In the genomic region with DNA sequence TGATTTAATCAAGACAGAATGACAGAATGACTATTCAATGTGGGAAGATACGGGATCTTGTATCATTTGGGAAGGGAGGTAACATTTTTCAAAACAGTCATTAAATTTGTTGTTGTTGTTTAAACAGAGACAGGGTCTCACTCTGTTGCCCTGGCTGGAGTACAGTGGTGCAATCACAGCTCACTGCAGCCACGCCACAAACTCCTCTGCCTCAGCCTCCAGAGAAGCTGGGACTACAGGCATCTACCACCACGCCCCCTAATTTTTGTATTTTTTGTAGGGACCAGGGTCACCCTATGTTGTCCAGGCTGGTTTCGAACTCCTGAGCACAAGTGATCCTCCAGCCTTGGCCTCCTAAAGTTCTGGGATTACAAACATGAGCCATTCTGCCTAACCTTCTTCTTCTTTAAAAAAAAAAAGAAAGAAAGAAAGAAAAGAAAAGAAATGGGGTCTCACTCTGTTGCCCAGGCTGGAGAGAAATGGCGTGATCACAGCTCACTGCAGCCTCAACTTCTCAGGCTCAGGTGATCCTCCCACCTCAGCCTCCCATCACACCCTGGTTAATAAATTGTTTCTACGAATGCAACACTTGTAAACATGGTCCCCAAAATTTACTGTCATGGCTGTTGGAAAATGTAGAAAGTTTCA, we compare ENCODE assay signal across 1 cellular context.
TF ChIP-seq lines count a peak whose summit lies in the region.

No MANE protein-coding gene starts in this region.

TF ChIP-seq in HepG2, 621 proteins besides CTCF, POLR2A, EP300 and RAD21:
- TF ChIP-seq NCOR1 (IDR thresholded peaks at IDR 0.05; ENCODE audit: borderline replicate concordance, low read length), result no peak
- no peak for TF ChIP-seq TCF7L2 (IDR thresholded peaks at IDR 0.05; ENCODE audit: low read depth, low read length)
- TF ChIP-seq CHCHD3 (CRISPR knock-in tag; IDR thresholded peaks at IDR 0.05), result no peak
- TF ChIP-seq, protein P1, sequence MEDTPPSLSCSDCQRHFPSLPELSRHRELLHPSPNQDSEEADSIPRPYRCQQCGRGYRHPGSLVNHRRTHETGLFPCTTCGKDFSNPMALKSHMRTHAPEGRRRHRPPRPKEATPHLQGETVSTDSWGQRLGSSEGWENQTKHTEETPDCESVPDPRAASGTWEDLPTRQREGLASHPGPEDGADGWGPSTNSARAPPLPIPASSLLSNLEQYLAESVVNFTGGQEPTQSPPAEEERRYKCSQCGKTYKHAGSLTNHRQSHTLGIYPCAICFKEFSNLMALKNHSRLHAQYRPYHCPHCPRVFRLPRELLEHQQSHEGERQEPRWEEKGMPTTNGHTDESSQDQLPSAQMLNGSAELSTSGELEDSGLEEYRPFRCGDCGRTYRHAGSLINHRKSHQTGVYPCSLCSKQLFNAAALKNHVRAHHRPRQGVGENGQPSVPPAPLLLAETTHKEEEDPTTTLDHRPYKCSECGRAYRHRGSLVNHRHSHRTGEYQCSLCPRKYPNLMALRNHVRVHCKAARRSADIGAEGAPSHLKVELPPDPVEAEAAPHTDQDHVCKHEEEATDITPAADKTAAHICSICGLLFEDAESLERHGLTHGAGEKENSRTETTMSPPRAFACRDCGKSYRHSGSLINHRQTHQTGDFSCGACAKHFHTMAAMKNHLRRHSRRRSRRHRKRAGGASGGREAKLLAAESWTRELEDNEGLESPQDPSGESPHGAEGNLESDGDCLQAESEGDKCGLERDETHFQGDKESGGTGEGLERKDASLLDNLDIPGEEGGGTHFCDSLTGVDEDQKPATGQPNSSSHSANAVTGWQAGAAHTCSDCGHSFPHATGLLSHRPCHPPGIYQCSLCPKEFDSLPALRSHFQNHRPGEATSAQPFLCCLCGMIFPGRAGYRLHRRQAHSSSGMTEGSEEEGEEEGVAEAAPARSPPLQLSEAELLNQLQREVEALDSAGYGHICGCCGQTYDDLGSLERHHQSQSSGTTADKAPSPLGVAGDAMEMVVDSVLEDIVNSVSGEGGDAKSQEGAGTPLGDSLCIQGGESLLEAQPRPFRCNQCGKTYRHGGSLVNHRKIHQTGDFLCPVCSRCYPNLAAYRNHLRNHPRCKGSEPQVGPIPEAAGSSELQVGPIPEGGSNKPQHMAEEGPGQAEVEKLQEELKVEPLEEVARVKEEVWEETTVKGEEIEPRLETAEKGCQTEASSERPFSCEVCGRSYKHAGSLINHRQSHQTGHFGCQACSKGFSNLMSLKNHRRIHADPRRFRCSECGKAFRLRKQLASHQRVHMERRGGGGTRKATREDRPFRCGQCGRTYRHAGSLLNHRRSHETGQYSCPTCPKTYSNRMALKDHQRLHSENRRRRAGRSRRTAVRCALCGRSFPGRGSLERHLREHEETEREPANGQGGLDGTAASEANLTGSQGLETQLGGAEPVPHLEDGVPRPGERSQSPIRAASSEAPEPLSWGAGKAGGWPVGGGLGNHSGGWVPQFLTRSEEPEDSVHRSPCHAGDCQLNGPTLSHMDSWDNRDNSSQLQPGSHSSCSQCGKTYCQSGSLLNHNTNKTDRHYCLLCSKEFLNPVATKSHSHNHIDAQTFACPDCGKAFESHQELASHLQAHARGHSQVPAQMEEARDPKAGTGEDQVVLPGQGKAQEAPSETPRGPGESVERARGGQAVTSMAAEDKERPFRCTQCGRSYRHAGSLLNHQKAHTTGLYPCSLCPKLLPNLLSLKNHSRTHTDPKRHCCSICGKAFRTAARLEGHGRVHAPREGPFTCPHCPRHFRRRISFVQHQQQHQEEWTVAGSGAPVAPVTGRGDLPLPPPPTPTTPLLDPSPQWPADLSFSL (CRISPR knock-in tag; IDR thresholded peaks at IDR 0.05), result no peak
- no peak for TF ChIP-seq ZNF605 (CRISPR knock-in tag; IDR thresholded peaks at IDR 0.05)
- TF ChIP-seq, protein P2, sequence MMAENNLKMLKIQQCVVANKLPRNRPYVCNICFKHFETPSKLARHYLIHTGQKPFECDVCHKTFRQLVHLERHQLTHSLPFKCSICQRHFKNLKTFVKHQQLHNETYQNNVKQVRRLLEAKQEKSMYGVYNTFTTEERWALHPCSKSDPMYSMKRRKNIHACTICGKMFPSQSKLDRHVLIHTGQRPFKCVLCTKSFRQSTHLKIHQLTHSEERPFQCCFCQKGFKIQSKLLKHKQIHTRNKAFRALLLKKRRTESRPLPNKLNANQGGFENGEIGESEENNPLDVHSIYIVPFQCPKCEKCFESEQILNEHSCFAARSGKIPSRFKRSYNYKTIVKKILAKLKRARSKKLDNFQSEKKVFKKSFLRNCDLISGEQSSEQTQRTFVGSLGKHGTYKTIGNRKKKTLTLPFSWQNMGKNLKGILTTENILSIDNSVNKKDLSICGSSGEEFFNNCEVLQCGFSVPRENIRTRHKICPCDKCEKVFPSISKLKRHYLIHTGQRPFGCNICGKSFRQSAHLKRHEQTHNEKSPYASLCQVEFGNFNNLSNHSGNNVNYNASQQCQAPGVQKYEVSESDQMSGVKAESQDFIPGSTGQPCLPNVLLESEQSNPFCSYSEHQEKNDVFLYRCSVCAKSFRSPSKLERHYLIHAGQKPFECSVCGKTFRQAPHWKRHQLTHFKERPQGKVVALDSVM (CRISPR knock-in tag; IDR thresholded peaks at IDR 0.05), result 0 out of 2 replicates have a peak, but pooled peaks have one; percentile 31
- no peak for TF ChIP-seq ZIK1 (CRISPR knock-in tag; IDR thresholded peaks at IDR 0.05; ENCODE audit: borderline replicate concordance, low read depth)
- peak; percentile 65; the same call in 1 of the 2 replicates for TF ChIP-seq ZNF121 (CRISPR knock-in tag; IDR thresholded peaks at IDR 0.05)
